Comparison of ENCODE assay signal across 15 cellular contexts in the genomic region with DNA sequence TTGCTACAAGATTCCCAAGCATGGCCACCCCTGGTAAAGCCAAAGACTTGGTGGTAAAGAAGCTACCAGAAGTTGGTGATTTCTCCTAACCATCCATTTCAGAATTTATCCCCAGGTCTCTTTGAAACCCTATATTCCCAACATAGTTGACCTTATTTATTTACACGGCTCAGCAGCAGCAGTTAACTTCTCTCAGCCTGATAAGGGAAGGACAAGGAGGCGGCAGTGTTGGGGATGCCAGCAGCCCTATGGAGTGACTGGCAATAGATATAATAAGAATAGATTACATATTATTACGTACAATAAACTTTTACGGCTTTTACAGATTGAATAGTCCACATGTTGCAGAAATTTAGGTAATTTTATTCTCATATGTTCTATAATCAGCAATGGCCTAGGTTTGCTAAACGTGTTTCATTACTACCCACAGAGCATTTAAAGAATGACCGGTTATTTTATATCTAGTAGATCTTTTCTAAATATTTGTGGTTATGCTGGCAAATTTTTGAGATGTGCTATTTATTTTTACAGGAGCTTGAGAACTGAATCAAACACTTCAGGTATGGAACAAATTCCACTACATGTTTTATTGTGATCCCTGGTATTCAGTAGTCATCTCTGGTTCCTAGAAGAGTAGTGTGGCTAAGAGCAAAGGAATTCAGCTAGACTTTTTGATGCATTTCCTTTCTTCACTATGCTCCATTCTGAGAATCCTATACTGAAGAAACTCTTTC. TPM values are rescaled to one million over a fixed set of nuclear protein-coding genes. Genes with fewer than 3 reads are reported as not detected.
DNase-seq lines count a peak whose midpoint lies in the region; ATAC-seq and TF ChIP-seq lines count a peak whose summit lies in the region.
"Had no signal": no experiment of that assay in that cellular context is flagged by ENCODE, and none has a peak within 500 bp of the region (broad histone marks: within the 10 kb centered on the region; RNA-seq: fewer than 3 reads in every experiment).

No MANE protein-coding gene starts in this region.

- no peaks in the 10 kb centered on the region for H3K9me3 ChIP-seq in left lung
- H3K9me3 ChIP-seq: esophagus squamous epithelium, neutrophil had no signal

- H3K4me3 ChIP-seq in brain microvascular endothelial cell (ENCODE audit: low read depth, low read length) (no peak overlapping the region), left lung (no peak overlapping the region)
- H3K4me3 ChIP-seq: esophagus squamous epithelium had no signal

- no peaks in the 10 kb centered on the region for H3K4me1 Mint-ChIP-seq in activated CD4-positive, alpha-beta memory T cell treated with anti-CD3 and anti-CD28 coated beads, Interleukin-2, amount 10 ng/mL, durations not matched to agents 7 days and 5 days

- DNase-seq in AG08395 (ENCODE audit: low spot score) (peak; percentile 72), HT1080 (ENCODE audit: low read depth) (peak; percentile 83), brain microvascular endothelial cell (peak; percentile 15), left lung (no peak), anterior cingulate cortex (lab: John Stamatoyannopoulos, UW) (no peak)
- no peak for DNase-seq in activated CD4-positive, alpha-beta memory T cell treated with anti-CD3 and anti-CD28 coated beads, Interleukin-2, amount 10 ng/mL, durations not matched to agents 7 days and 5 days
- no peak for DNase-seq in activated CD4-positive, alpha-beta T cell treated with anti-CD3 and anti-CD28 coated beads for 48 hours
- DNase-seq: activated effector memory CD4-positive, alpha-beta T cell treated with Interleukin-2 at 50 U/mL for 16 hours; C1 segment of cervical spinal cord; esophagus squamous epithelium; left cardiac atrium; NCI-H524 had no signal

- ATAC-seq in left lung = peak; percentile 88
- no peak for ATAC-seq in GM19455 (IDR thresholded peaks at IDR 0.05; ENCODE audit: unreplicated experiment)
- ATAC-seq: left cardiac atrium had no signal

- no peaks in the 10 kb centered on the region for H3K9me3 Mint-ChIP-seq in activated CD4-positive, alpha-beta memory T cell treated with anti-CD3 and anti-CD28 coated beads, Interleukin-2, amount 10 ng/mL, durations not matched to agents 7 days and 5 days

- intact Hi-C loops in left lung (cut with DNase I) = no loop called here

- POLR2A ChIA-PET in activated CD4-positive, alpha-beta memory T cell treated with anti-CD3 and anti-CD28 coated beads, Interleukin-2, amount 10 ng/mL, durations not matched to agents 7 days and 5 days (lab: Charles Lee) = no interaction called here

- no peaks in the 10 kb centered on the region for H3K36me3 Mint-ChIP-seq in activated CD4-positive, alpha-beta memory T cell treated with anti-CD3 and anti-CD28 coated beads, Interleukin-2, amount 10 ng/mL, durations not matched to agents 7 days and 5 days (ENCODE audit: low read depth)

- H3K27ac Mint-ChIP-seq in activated CD4-positive, alpha-beta memory T cell treated with anti-CD3 and anti-CD28 coated beads, Interleukin-2, amount 10 ng/mL, durations not matched to agents 7 days and 5 days = no peak overlapping the region

- no peak overlapping the region for H3K27ac ChIP-seq in brain microvascular endothelial cell
- peak overlapping the region in 1 of 2 donors; percentile 13 for H3K27ac ChIP-seq in left lung
- H3K27ac ChIP-seq: esophagus squamous epithelium, neutrophil had no signal

- H3K27me3 Mint-ChIP-seq in activated CD4-positive, alpha-beta memory T cell treated with anti-CD3 and anti-CD28 coated beads, Interleukin-2, amount 10 ng/mL, durations not matched to agents 7 days and 5 days = peaks cover 2% of the 10 kb centered on the region

- H3K36me3 ChIP-seq in brain microvascular endothelial cell (replicated peaks) = no peaks in the 10 kb centered on the region
- no peaks in the 10 kb centered on the region for H3K36me3 ChIP-seq in left lung
- H3K36me3 ChIP-seq: esophagus squamous epithelium, neutrophil had no signal

- TF ChIP-seq CTCF in brain microvascular endothelial cell (IDR thresholded peaks at IDR 0.05; ENCODE audit: low read depth, low read length, missing control alignments) = no peak
- no peak for TF ChIP-seq CTCF in left lung (IDR thresholded peaks at IDR 0.05)

- in situ Hi-C loops in brain microvascular endothelial cell (cut with HindIII; ENCODE audit: low pct_ligation_motif_present, low sequenced_read_pairs) = no loop called here

- CTCF ChIA-PET in activated CD4-positive, alpha-beta memory T cell treated with anti-CD3 and anti-CD28 coated beads, Interleukin-2, amount 10 ng/mL, durations not matched to agents 7 days and 5 days (lab: Charles Lee) = interaction anchor here (0.5 to 0.6 kb wide), 2 partner anchors 65 to 1558 kb away, joined by 3 to 4 read pairs; no protein-coding TSS in a partner anchor

- H3K4me1 ChIP-seq in left lung = no peaks in the 10 kb centered on the region
- H3K4me1 ChIP-seq: esophagus squamous epithelium had no signal

- H3K27me3 ChIP-seq in brain microvascular endothelial cell (replicated peaks) (no peaks in the 10 kb centered on the region), left lung (no peaks in the 10 kb centered on the region)
- H3K27me3 ChIP-seq: esophagus squamous epithelium, neutrophil had no signal

- H3K4me3 Mint-ChIP-seq in activated CD4-positive, alpha-beta memory T cell treated with anti-CD3 and anti-CD28 coated beads, Interleukin-2, amount 10 ng/mL, durations not matched to agents 7 days and 5 days = no peak overlapping the region

RNA-seq across cellular contexts. Expression of a gene that starts 19.8 kb away (rescaled TPM):
- total RNA-seq in HT1080 (2014; rRNA removed; shearing (Covaris generic)) = 24.4 and 26.2 TPM in 2 replicates
- polyA plus RNA-seq in HT1080 (2015; cell fraction: cytosol; rRNA removed) = 21.4 and 29.8 TPM in 2 replicates
- polyA plus RNA-seq in HT1080 (2015; cell fraction: nucleus; rRNA removed) = 33.5 and 37.1 TPM in 2 replicates
- total RNA-seq in left lung = 10 to 100 TPM; 35.3 to 38.6 TPM
- 1 to 10 TPM; 6.5 to 7.0 TPM for total RNA-seq in activated CD4-positive, alpha-beta memory T cell treated with anti-CD3 and anti-CD28 coated beads, Interleukin-2, amount 10 ng/mL, durations not matched to agents 7 days and 5 days

RNA-seq across cellular contexts. Expression of a gene that starts 32.2 kb away (rescaled TPM):
- not detected in 2 replicates for total RNA-seq in HT1080 (2014; rRNA removed; shearing (Covaris generic))
- 0.23 TPM in 1 of 2 replicates, not detected in the other for polyA plus RNA-seq in HT1080 (2015; cell fraction: cytosol; rRNA removed)
- 0.29 TPM in 1 of 2 replicates, not detected in the other for polyA plus RNA-seq in HT1080 (2015; cell fraction: nucleus; rRNA removed)
- under 1 TPM in 1 of 2 donors, not detected in 1; 0.12 TPM for total RNA-seq in left lung
- not detected for total RNA-seq in activated CD4-positive, alpha-beta memory T cell treated with anti-CD3 and anti-CD28 coated beads, Interleukin-2, amount 10 ng/mL, durations not matched to agents 7 days and 5 days
- total RNA-seq: esophagus squamous epithelium, left cardiac atrium, SK-MEL-5 had no signal

Comparison
In these comparisons a context has a peak if more than half of its experiments do, and no peak if none do; other contexts are left out.
1. DNase-seq: peak in AG08395 (single experiment), HT1080 (single experiment) and brain microvascular endothelial cell (single experiment); none in left lung (0 of 2), anterior cingulate cortex (0 of 58), activated CD4-positive, alpha-beta memory T cell treated with anti-CD3 and anti-CD28 coated beads, Interleukin-2, amount 10 ng/mL, durations not matched to agents 7 days and 5 days (single experiment) and activated CD4-positive, alpha-beta T cell treated with anti-CD3 and anti-CD28 coated beads for 48 hours (single experiment).